ENCODE assay signal across 8 cellular contexts in the genomic region with DNA sequence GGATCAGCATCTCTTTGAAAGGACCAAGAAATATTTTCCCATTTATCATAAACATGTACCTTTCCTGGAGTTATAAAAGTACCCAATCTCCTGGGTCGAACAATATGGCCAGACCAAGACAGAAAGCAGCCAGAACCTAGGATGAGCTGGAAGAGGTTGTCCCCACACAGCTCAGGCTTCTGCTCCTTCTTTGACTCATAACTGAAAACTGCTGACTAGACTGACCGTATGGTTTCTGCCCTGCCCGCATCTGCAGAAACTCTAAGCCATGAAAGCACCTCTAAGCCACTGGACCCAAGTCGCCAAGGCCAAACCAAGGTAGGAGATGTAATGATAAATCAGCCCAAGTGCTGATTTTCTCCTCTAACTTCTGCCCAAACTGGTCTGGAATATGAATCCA.
"Had no signal": no experiment of that assay in that cellular context is flagged by ENCODE, and none has a peak within 500 bp of the region (broad histone marks: within the 10 kb centered on the region; RNA-seq: fewer than 3 reads in every experiment).

No MANE protein-coding gene starts in this region.

- FAIRE-seq: G401.6, GM12878, GM12891, GM12892, GM18507, GM19239 had no signal

- DNase-seq: GDM1, GF-D8 had no signal

- ATAC-seq: GM12878 had no signal

- H3K4me3 ChIP-seq: GM12878 had no signal
